18 cellular contexts compared by ENCODE assay signal in the genomic region with DNA sequence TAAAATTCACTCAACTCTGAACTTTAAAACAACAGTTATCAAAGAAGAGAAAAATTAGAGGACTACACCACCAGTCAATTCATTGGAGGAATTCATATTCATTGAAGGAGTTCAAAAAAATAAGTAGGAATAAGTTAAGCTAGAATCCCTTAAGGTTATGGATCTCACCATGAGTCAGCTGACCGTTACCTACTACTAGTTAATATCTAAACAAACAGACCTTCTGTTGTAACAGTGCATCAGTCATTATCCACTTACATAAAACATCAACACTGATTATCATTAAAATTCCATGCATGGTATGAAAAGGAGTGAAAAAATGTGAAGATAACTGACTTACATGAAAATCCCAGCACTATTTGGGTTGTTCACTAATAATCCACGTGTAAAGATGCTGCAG. TPM values are rescaled to one million over a fixed set of nuclear protein-coding genes. Genes with fewer than 3 reads are reported as not detected.
DNase-seq lines count a peak whose midpoint lies in the region; ATAC-seq and TF ChIP-seq lines count a peak whose summit lies in the region.
"Had no signal": no experiment of that assay in that cellular context is flagged by ENCODE, and none has a peak within 500 bp of the region (broad histone marks: within the 10 kb centered on the region; RNA-seq: fewer than 3 reads in every experiment).

No MANE protein-coding gene starts in this region.

- H3K4me1 ChIP-seq in PC-3 (ENCODE audit: insufficient read depth, low read length) (peaks cover 13% of the 10 kb centered on the region), Karpas-422 (ENCODE audit: low read length) (no peaks in the 10 kb centered on the region)
- H3K4me1 ChIP-seq: Caco-2 had no signal

- H3K4me2 ChIP-seq in PC-3 (ENCODE audit: low read length): no peak overlapping the region
- no peak overlapping the region for H3K4me2 ChIP-seq in Karpas-422 (ENCODE audit: low read depth, low read length, poor library complexity, severe bottlenecking)
- H3K4me2 ChIP-seq: A549, PC-9 had no signal

- no peaks in the 10 kb centered on the region for H3F3A ChIP-seq in PC-3 (ENCODE audit: low read length, unreplicated experiment)

- DNase-seq in ACHN (peak; percentile 2), ELR (ENCODE audit: low read depth) (peak; percentile 64), PC-3 (peak; percentile 46), epithelial cell of proximal tubule (ENCODE audit: low read depth) (peak; percentile 22), NCI-H1105 (lab: John Stamatoyannopoulos, UW) (no peak), kidney glomerular epithelial cell (lab: John Stamatoyannopoulos, UW) (no peak), Karpas-422 (no peak)
- DNase-seq: Caco-2; DMS79 treated with DMSO at 0.1 percent for 48 hours; Kasumi-1; NCI-H1417 treated with DMSO at 0.1 percent for 48 hours; NCI-H2029 treated with DMSO at 0.1 percent for 48 hours; NCI-H510A treated with DMSO at 0.1 percent for 48 hours; NK-92 treated with Interleukin-12 subunit alpha and Interleukin-12 subunit beta, amount 100 ng/mL, for 24 hours; PC-9; Right ventricle myocardium superior had no signal

- H3K27ac ChIP-seq in PC-3 (ENCODE audit: low read length) (no peak overlapping the region), Karpas-422 (ENCODE audit: low read length) (no peak overlapping the region)
- H3K27ac ChIP-seq: A549, PC-9 had no signal

- H3K9ac ChIP-seq in PC-3 (ENCODE audit: low read length) (no peak overlapping the region), Karpas-422 (ENCODE audit: low read length) (no peak overlapping the region)

- H2AFZ ChIP-seq in PC-3 (ENCODE audit: low read length) (no peak overlapping the region), Karpas-422 (ENCODE audit: low read length) (no peak overlapping the region)
- H2AFZ ChIP-seq: PC-9 had no signal

- TF ChIP-seq CTCF in PC-3 (conservative IDR thresholded peaks at IDR 0.05; ENCODE audit: low read depth, low read length) (no peak), epithelial cell of proximal tubule (conservative IDR thresholded peaks at IDR 0.05; ENCODE audit: low read depth, low read length) (no peak)

- intact Hi-C loops in PC-3 (cut with micrococcal nuclease): loop anchor here (5.0 kb wide), 1 partner anchor 37 kb away; no protein-coding TSS in a partner anchor

- H3K4me3 ChIP-seq in PC-3 (ENCODE audit: low read length) (no peak overlapping the region), epithelial cell of proximal tubule (ENCODE audit: low read depth, low read length) (no peak overlapping the region), Karpas-422 (ENCODE audit: low read length) (no peak overlapping the region)
- H3K4me3 ChIP-seq: A549, PC-9 had no signal

- H3K9me3 ChIP-seq in PC-3 (ENCODE audit: low read length) (no peaks in the 10 kb centered on the region), Karpas-422 (ENCODE audit: low read length) (no peaks in the 10 kb centered on the region)
- H3K9me3 ChIP-seq: Caco-2 had no signal

- in situ Hi-C loops in ACHN (cut with HindIII; ENCODE audit: low pct_ligation_motif_present, low pct_unique_long_range_greater_than_20kb, low sequenced_read_pairs): no loop called here

- no TSS peak for BruUV-seq in PC-3 (replicated peaks; lab: Mats Ljungman, UMichigan)

- POLR2A ChIA-PET in PC-3 (lab: Charles Lee; ENCODE audit: unreplicated experiment): no interaction called here

- H3K36me3 ChIP-seq in PC-3 (ENCODE audit: low read depth, low read length) (no peaks in the 10 kb centered on the region), Karpas-422 (ENCODE audit: insufficient read depth, low read length) (peaks cover 3% of the 10 kb centered on the region; the same call in 1 of the 2 replicates)

- CTCF ChIA-PET in PC-3 (lab: Charles Lee): no interaction called here

- peak; percentile 66 for ATAC-seq in PC-3
- ATAC-seq: A549, SK-N-SH treated with all-trans-retinoic acid at 6 μM for 48 hours had no signal

- H3K27me3 ChIP-seq in PC-3 (ENCODE audit: low read length) (no peaks in the 10 kb centered on the region), Karpas-422 (ENCODE audit: low read length) (no peaks in the 10 kb centered on the region)

- H4K20me1 ChIP-seq in PC-3 (ENCODE audit: low read length) (peaks cover 20% of the 10 kb centered on the region), Karpas-422 (ENCODE audit: insufficient read depth, low read depth, low read length) (no peaks in the 10 kb centered on the region; the same call in 1 of the 2 replicates)

- H3K9me2 ChIP-seq in PC-3 (replicated peaks; ENCODE audit: low read length): no peaks in the 10 kb centered on the region
- H3K9me2 ChIP-seq in Karpas-422 (replicated peaks; ENCODE audit: insufficient read depth, low read length): no peaks in the 10 kb centered on the region

- H3K79me2 ChIP-seq in PC-3 (ENCODE audit: low read length) (peaks cover 63% of the 10 kb centered on the region), Karpas-422 (ENCODE audit: low read length) (peaks cover 98% of the 10 kb centered on the region)

RNA-seq across cellular contexts. Expression of gene FOXJ3, which starts 44.9 kb away (rescaled TPM):
- total RNA-seq in PC-3 (2014; rRNA removed): 22.7 and 23.4 TPM in 2 replicates
- 15.9 and 17.2 TPM in 2 replicates for total RNA-seq in epithelial cell of proximal tubule
- total RNA-seq in Karpas-422 (2014; rRNA removed; shearing (Covaris generic); ENCODE audit: low replicate concordance): 36.8 and 55.5 TPM in 2 replicates

Comparison
In these comparisons a context has a peak if more than half of its experiments do, and no peak if none do; other contexts are left out.
1. DNase-seq: peak in ACHN (single experiment), ELR (single experiment), PC-3 (single experiment) and epithelial cell of proximal tubule (single experiment); none in NCI-H1105 (single experiment), kidney glomerular epithelial cell (single experiment) and Karpas-422 (single experiment).